ENCODE assay signal across 27 cellular contexts in the genomic region with DNA sequence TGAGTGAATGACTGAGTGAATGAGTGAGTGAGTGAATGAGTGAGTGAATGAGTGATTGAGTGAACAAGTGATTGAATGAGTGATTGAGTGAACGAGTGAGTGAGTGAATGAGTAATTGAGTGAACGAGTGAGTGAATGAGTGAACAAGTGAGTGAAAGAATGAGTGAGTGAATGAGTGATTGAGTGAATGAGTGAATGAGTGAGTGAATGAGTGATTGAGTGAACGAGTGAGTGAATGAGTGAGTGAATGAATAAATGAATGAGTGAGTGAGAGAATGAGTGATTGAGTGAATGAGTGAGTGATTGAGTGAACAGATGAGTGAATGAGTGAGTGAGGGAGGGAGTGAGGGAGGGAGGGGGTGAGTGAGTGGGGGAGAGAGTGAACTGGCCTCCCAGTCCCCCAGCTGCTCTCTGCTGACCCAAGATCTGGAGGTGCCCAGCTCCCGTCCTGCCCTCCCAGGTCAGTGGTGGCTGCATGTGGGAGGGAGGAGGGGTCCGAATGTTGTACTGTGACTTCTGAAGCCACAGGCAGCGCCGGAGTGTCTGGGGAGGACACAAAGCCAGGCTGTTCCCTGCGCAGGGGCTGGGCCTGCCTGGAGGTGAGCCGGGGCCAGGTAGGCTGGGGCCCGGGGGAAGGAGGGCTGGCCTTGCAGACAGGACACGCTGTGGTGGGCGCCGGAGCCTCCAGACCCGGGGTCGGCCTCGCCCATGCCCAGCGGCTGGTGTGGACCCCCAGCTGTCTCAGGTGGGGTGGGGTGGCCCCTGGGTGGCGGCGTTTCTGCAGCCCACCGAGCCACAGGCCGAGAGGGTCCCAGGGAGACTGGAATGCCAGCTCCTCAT. TPM values are rescaled to one million over a fixed set of nuclear protein-coding genes. Genes with fewer than 3 reads are reported as not detected.
A peak's percentile ranks its signal among the peaks of the same experiment; 100 is the strongest.
DNase-seq lines count a peak whose midpoint lies in the region; ATAC-seq, FAIRE-seq and TF ChIP-seq lines count a peak whose summit lies in the region.
"Had no signal": no experiment of that assay in that cellular context is flagged by ENCODE, and none has a peak within 500 bp of the region (broad histone marks: within the 10 kb centered on the region; RNA-seq: fewer than 3 reads in every experiment).

No MANE protein-coding gene starts in this region.

- in situ Hi-C loops in GM12878 (cut with MboI): no loop called here

- H3K36me3 ChIP-seq in HEK293 (ENCODE audit: control insufficient read depth in 2 of 2, insufficient read depth in 1 of 2, low read length in 2 of 2) (no peaks in the 10 kb centered on the region), GM12878 (ENCODE audit: control insufficient read depth in 2 of 2, insufficient read depth in 2 of 2, low read length in 1 of 2) (no peaks in the 10 kb centered on the region), trophoblast cell (ENCODE audit: control insufficient read depth in 1 of 2, insufficient read depth in 2 of 2, low read length in 2 of 2) (no peaks in the 10 kb centered on the region)
- H3K36me3 ChIP-seq: adrenal gland, breast epithelium, HAP-1, neural progenitor cell, vagina had no signal

- peak; percentile 29 for DNase-seq in NCI-H82 (lab: John Stamatoyannopoulos, UW)
- DNase-seq in NCI-H82 treated with DMSO at 0.1 percent for 48 hours (lab: John Stamatoyannopoulos, UW; ENCODE audit: unreplicated experiment): no peak
- DNase-seq in GM12878 (ENCODE audit: low read depth, low spot score): no peak
- no peak for DNase-seq in trophoblast cell
- no peak for DNase-seq in HT-29 (ENCODE audit: low spot score)
- no peak for DNase-seq in stimulated activated CD4-positive, alpha-beta T cell treated with anti-CD3 and anti-CD28 coated beads, Interleukin-2, amount 100 ng/mL, for 48 hours
- DNase-seq: ACHN; activated CD4-positive, alpha-beta T cell treated with anti-CD3 and anti-CD28 coated beads for 48 hours; activated CD8-positive, alpha-beta memory T cell treated with anti-CD3 and anti-CD28 coated beads, Interleukin-2, amount 50 U/mL, for 48 hours; activated effector memory CD4-positive, alpha-beta T cell treated with Interleukin-2 at 50 U/mL for 16 hours; adrenal gland; C1 segment of cervical spinal cord; DMS 273 treated with DMSO at 0.1 percent for 48 hours; immature natural killer cell; NCI-H1105 treated with DMSO at 0.1 percent for 48 hours; NCI-H2171 treated with DMSO at 0.1 percent for 48 hours; OCI-M1; SHP77 treated with DMSO at 0.1 percent for 48 hours; T-helper 1 cell had no signal

- WGBS in GM12878 (ENCODE audit: insufficient coverage, insufficient replicate concordance, low lambda C conversion rate, missing lambda C conversion rate): 52% methylated on average over 16 of the region's 21 CpGs
- WGBS in trophoblast cell (ENCODE audit: extremely low coverage, insufficient coverage, insufficient read length): 100% methylated on average over 3 of the region's 21 CpGs

- intact Hi-C loops in GM12878 (cut with micrococcal nuclease; ENCODE audit: unreplicated experiment): no loop called here

- peak overlapping the region; percentile 65 for H2BK120ac ChIP-seq in trophoblast cell (ENCODE audit: insufficient read depth, low read length, poor library complexity)

- H2BK5ac ChIP-seq in trophoblast cell (ENCODE audit: low read depth, low read length, poor library complexity): peak overlapping the region; percentile 38

- TF ChIP-seq CTCF in HEK293 (tag by site-specific recombination; IDR thresholded peaks at IDR 0.05) (no peak), GM12878 (IDR thresholded peaks at IDR 0.05 in 2 of 3, conservative IDR thresholded peaks at IDR 0.05 in 1 of 3; ENCODE audit: control insufficient read depth in 2 of 3, extremely low read depth in 1 of 3, insufficient read depth in 1 of 3, low read depth in 3 of 3, low read length in 3 of 3) (no peak)

- H3K4me1 ChIP-seq in HEK293 (ENCODE audit: control insufficient read depth, insufficient read depth, low read length) (peaks cover 3% of the 10 kb centered on the region; the same call in 1 of the 2 replicates), GM12878 (ENCODE audit: control insufficient read depth, insufficient read depth, low read length) (peaks cover 4% of the 10 kb centered on the region; the same call in 1 of the 2 replicates), trophoblast cell (ENCODE audit: control insufficient read depth in 1 of 2, insufficient read depth in 2 of 2, low read length in 2 of 2) (peaks cover 25 to 26% of the 10 kb centered on the region in 2 experiments)

- H4K12ac ChIP-seq in trophoblast cell (ENCODE audit: low read depth, low read length): no peak overlapping the region

- H3K9ac ChIP-seq in GM12878 (ENCODE audit: control insufficient read depth, insufficient read depth, low read length): peak overlapping the region; percentile 88; the same call in 1 of the 2 replicates
- no peak overlapping the region for H3K9ac ChIP-seq in trophoblast cell (ENCODE audit: low read length)
- H3K9ac ChIP-seq: neural progenitor cell had no signal

- H3K14ac ChIP-seq in trophoblast cell (ENCODE audit: low read length): peak overlapping the region; percentile 49

- no peak for TF ChIP-seq RAD21 in GM12878 (IDR thresholded peaks at IDR 0.05; ENCODE audit: insufficient read depth, low read depth, low read length)

- POLR2A ChIA-PET in HEK293 (lab: Yijun Ruan, JAX) (no interaction called here), GM12878 (lab: Charles Lee) (interaction anchor here (0.7 to 1.5 kb wide), 3 partner anchors 10 to 244 kb away, joined by 3 to 4 read pairs (median 3); no protein-coding TSS in a partner anchor)

- peak overlapping the region; percentile 50 for H4K8ac ChIP-seq in trophoblast cell (ENCODE audit: low read depth, low read length)

- H3K4me2 ChIP-seq in GM12878 (ENCODE audit: control insufficient read depth, insufficient read depth) (peak overlapping the region; percentile 58), trophoblast cell (ENCODE audit: low read length) (no peak overlapping the region)
- H3K4me2 ChIP-seq: neural progenitor cell had no signal

- H3K79me2 ChIP-seq in GM12878 (ENCODE audit: control insufficient read depth, insufficient read depth, low read length) (peaks cover 16% of the 10 kb centered on the region), trophoblast cell (ENCODE audit: control insufficient read depth, insufficient read depth, low read length, poor library complexity) (peaks cover 4% of the 10 kb centered on the region)

- peaks cover 32% of the 10 kb centered on the region for H3K79me1 ChIP-seq in trophoblast cell (ENCODE audit: low read length)

- peak overlapping the region; percentile 68 for H2BK12ac ChIP-seq in trophoblast cell (ENCODE audit: low read length)

- TF ChIP-seq EP300 in GM12878 (IDR thresholded peaks at IDR 0.05; ENCODE audit: borderline replicate concordance in 1 of 2, control insufficient read depth in 1 of 2, low read depth in 2 of 2, low read length in 2 of 2): no peak

- H2AFZ ChIP-seq in GM12878 (ENCODE audit: control insufficient read depth, low read depth, low read length): no peak overlapping the region
- no peak overlapping the region for H2AFZ ChIP-seq in trophoblast cell (ENCODE audit: insufficient read depth, low read length, poor library complexity)
- H2AFZ ChIP-seq: neural progenitor cell had no signal

- no peaks in the 10 kb centered on the region for H3K9me3 ChIP-seq in HEK293 (ENCODE audit: control insufficient read depth, insufficient read depth, low read depth, low read length)
- no peaks in the 10 kb centered on the region for H3K9me3 ChIP-seq in GM12878 (replicated peaks; ENCODE audit: control insufficient read depth, insufficient read depth, low read length)
- H3K9me3 ChIP-seq in trophoblast cell (ENCODE audit: insufficient read depth, low read depth, low read length): no peaks in the 10 kb centered on the region
- H3K9me3 ChIP-seq: adrenal gland, breast epithelium, mucosa of descending colon, vagina had no signal

- FAIRE-seq in GM12878 (lab: Jason Lieb, UNC): no peak
- FAIRE-seq: endothelial cell of umbilical vein had no signal

- peak overlapping the region; percentile 71 for H4K91ac ChIP-seq in trophoblast cell (ENCODE audit: low read depth, low read length)

- SMC1A ChIA-PET in GM12878 (lab: Charles Lee; ENCODE audit: uncharacterized antibody, unreplicated experiment): no interaction called here

- H3K27ac ChIP-seq in HEK293 (ENCODE audit: extremely low read depth, low read depth, low read length) (no peak overlapping the region), GM12878 (ENCODE audit: control insufficient read depth, insufficient read depth) (peak overlapping the region; percentile 87), trophoblast cell (ENCODE audit: low read depth, low read length) (no peak overlapping the region)
- H3K27ac ChIP-seq: adrenal gland, neural progenitor cell, vagina had no signal

- CTCF ChIA-PET in HEK293 (lab: Yijun Ruan, JAX): interaction anchor here (0.8 to 1.2 kb wide), 2 partner anchors 13 to 88 kb away, joined by 4 to 5 read pairs; no protein-coding TSS in a partner anchor
- CTCF ChIA-PET in GM12878 (lab: Yijun Ruan, JAX): no interaction called here

- no peak for TF ChIP-seq POLR2A in GM12878 (IDR thresholded peaks at IDR 0.05; ENCODE audit: low read depth, low read length)

- peak overlapping the region; percentile 64 for H2AK5ac ChIP-seq in trophoblast cell (ENCODE audit: low read length)

- RAD21 ChIA-PET in GM12878 (lab: Charles Lee; ENCODE audit: unreplicated experiment): no interaction called here

- ATAC-seq in GM12878 (peak; percentile 28), HG03025 (IDR thresholded peaks at IDR 0.05; ENCODE audit: low FRiP score, unreplicated experiment) (no peak)
- ATAC-seq: mucosa of descending colon had no signal

- peak overlapping the region; percentile 33 for H3K18ac ChIP-seq in trophoblast cell (ENCODE audit: low read length)

- BruUV-seq in GM12878 (replicated peaks; lab: Mats Ljungman, UMichigan): no TSS peak

- H3K27me3 ChIP-seq in GM12878 (replicated peaks in 1 of 2; ENCODE audit: control insufficient read depth in 2 of 2, insufficient read depth in 2 of 2, low read length in 1 of 2): no peaks in the 10 kb centered on the region
- H3K27me3 ChIP-seq in trophoblast cell (ENCODE audit: insufficient read depth, low read length): no peaks in the 10 kb centered on the region
- H3K27me3 ChIP-seq: adrenal gland, breast epithelium, neural progenitor cell, vagina had no signal

- no peak overlapping the region for H3K23ac ChIP-seq in trophoblast cell (ENCODE audit: low read length)

- H3K4ac ChIP-seq in trophoblast cell (ENCODE audit: low read depth, low read length): no peak overlapping the region

- H4K20me1 ChIP-seq in GM12878 (ENCODE audit: control insufficient read depth, insufficient read depth): no peaks in the 10 kb centered on the region

- H3K4me3 ChIP-seq in HEK293 (ENCODE audit: low read depth, low read length) (no peak overlapping the region), GM12878 (no peak overlapping the region), trophoblast cell (ENCODE audit: low read depth, low read length) (no peak overlapping the region)
- H3K4me3 ChIP-seq: adrenal gland, breast epithelium, HAP-1, mucosa of descending colon, neural progenitor cell, vagina had no signal

RNA-seq across cellular contexts. Expression of a gene that starts 17.8 kb away (rescaled TPM):
- 27.8 and 36.0 TPM in 2 replicates for total RNA-seq in GM12878 (2013; cell fraction: nucleolus; rRNA removed)
- total RNA-seq in GM12878 (2014; rRNA removed): 44.7 and 51.8 TPM in 2 replicates
- 11.0 and 11.9 TPM in 2 replicates for total RNA-seq in GM12878 (2014; rRNA removed; fragmentation: Illumina TruSeq; extraction: Trizol)
- 59.5 and 60.8 TPM in 2 replicates for total RNA-seq in GM12878 (2021)
- polyA plus RNA-seq in GM12878 (2011; ENCODE audit: low read depth): 6.5 TPM
- 8.6 and 12.4 TPM in 2 replicates for polyA plus RNA-seq in GM12878 (2011; rRNA removed)
- 31.3 and 38.2 TPM in 2 replicates for polyA plus RNA-seq in GM12878 (2011; cell fraction: cytosol; rRNA removed)
- 84.4 and 94.5 TPM in 2 replicates for polyA plus RNA-seq in GM12878 (2011; cell fraction: nucleus; rRNA removed)
- polyA plus RNA-seq in GM12878 (2012): 30.9 and 46.0 TPM in 2 replicates
- 2.2 and 6.2 TPM in 2 replicates for polyA plus RNA-seq in GM12878 (2014; fragmentation: Illumina TruSeq; extraction: Trizol)
- 1 to 10 TPM in 1 of 2 experiments, under 1 TPM in 1; 0.31 to 1.5 TPM for polyA plus RNA-seq in GM12878 (2014; fragmentation: Nextera tagmentation; extraction: Ambion mirVana)
- polyA plus RNA-seq in GM12878 (2014; rRNA removed): 57.0 and 57.8 TPM in 2 replicates
- polyA plus RNA-seq in GM12878 (2016; fragmentation: Nextera tagmentation; extraction: Ambion mirVana): 10 to 100 TPM; 12.4 to 34.3 TPM
- polyA minus RNA-seq in GM12878 (2011; rRNA and poly(A)+ RNA removed): 3.9 and 14.1 TPM in 2 replicates
- polyA minus RNA-seq in GM12878 (2011; cell fraction: cytosol; rRNA and poly(A)+ RNA removed): 14.2 and 18.4 TPM in 2 replicates
- polyA minus RNA-seq in GM12878 (2011; cell fraction: nucleus; rRNA and poly(A)+ RNA removed): 22.6 and 39.2 TPM in 2 replicates
- 66.6 and 72.8 TPM in 2 replicates for polyA plus RNA-seq in trophoblast cell (2013)
- 161 and 183 TPM in 2 replicates for total RNA-seq in HT-29 (2014; rRNA removed; shearing (Covaris generic))

RNA-seq across cellular contexts. Expression of a gene that starts 24.4 kb away (rescaled TPM):
- 19.9 and 22.8 TPM in 2 replicates for total RNA-seq in GM12878 (2013; cell fraction: nucleolus; rRNA removed)
- total RNA-seq in GM12878 (2014; rRNA removed) (37.9 and 49.5 TPM in 2 replicates), GM12878 (2014; rRNA removed; fragmentation: Illumina TruSeq; extraction: Trizol) (16.1 and 16.5 TPM in 2 replicates), GM12878 (2021) (40.6 and 48.1 TPM in 2 replicates)
- 17.3 TPM for polyA plus RNA-seq in GM12878 (2011; ENCODE audit: low read depth)
- polyA plus RNA-seq in GM12878 (2011; rRNA removed) (8.4 and 14.0 TPM in 2 replicates), GM12878 (2014; fragmentation: Illumina TruSeq; extraction: Trizol) (3.2 and 11.9 TPM in 2 replicates), GM12878 (2014; fragmentation: Nextera tagmentation; extraction: Ambion mirVana) (10 to 100 TPM in 1 of 2 experiments, 1 to 10 TPM in 1; 9.4 to 15.0 TPM), GM12878 (2014; rRNA removed) (35.7 and 45.0 TPM in 2 replicates), GM12878 (2016; fragmentation: Nextera tagmentation; extraction: Ambion mirVana) (100 to 1,000 TPM in 1 of 2 experiments, 10 to 100 TPM in 1; 97.0 to 111 TPM)
- 22.4 and 29.3 TPM in 2 replicates for polyA plus RNA-seq in GM12878 (2011; cell fraction: cytosol; rRNA removed)
- 40.8 and 53.1 TPM in 2 replicates for polyA plus RNA-seq in GM12878 (2011; cell fraction: nucleus; rRNA removed)
- polyA plus RNA-seq in GM12878 (2012): 33.5 and 34.5 TPM in 2 replicates
- polyA minus RNA-seq in GM12878 (2011; rRNA and poly(A)+ RNA removed): 5.8 and 7.4 TPM in 2 replicates
- 5.6 TPM in 2 replicates for polyA minus RNA-seq in GM12878 (2011; cell fraction: cytosol; rRNA and poly(A)+ RNA removed)
- polyA minus RNA-seq in GM12878 (2011; cell fraction: nucleus; rRNA and poly(A)+ RNA removed): 5.1 and 8.7 TPM in 2 replicates
- 42.2 and 46.8 TPM in 2 replicates for polyA plus RNA-seq in trophoblast cell (2013)
- total RNA-seq in HT-29 (2014; rRNA removed; shearing (Covaris generic)): 70.4 and 75.0 TPM in 2 replicates

RNA-seq across cellular contexts. Expression of a gene that starts 24.5 kb away (rescaled TPM):
- total RNA-seq in GM12878 (2013; cell fraction: nucleolus; rRNA removed): 43.7 and 49.4 TPM in 2 replicates
- total RNA-seq in GM12878 (2014; rRNA removed) (9.8 and 10.5 TPM in 2 replicates), GM12878 (2014; rRNA removed; fragmentation: Illumina TruSeq; extraction: Trizol) (3.3 and 3.7 TPM in 2 replicates), GM12878 (2021) (15.8 and 16.6 TPM in 2 replicates)
- 4.7 TPM for polyA plus RNA-seq in GM12878 (2011; ENCODE audit: low read depth)
- polyA plus RNA-seq in GM12878 (2011; rRNA removed) (2.2 and 5.2 TPM in 2 replicates), GM12878 (2014; fragmentation: Illumina TruSeq; extraction: Trizol) (0.79 and 4.3 TPM in 2 replicates), GM12878 (2014; fragmentation: Nextera tagmentation; extraction: Ambion mirVana) (under 1 TPM; 0.22 to 0.37 TPM), GM12878 (2014; rRNA removed) (8.0 and 9.7 TPM in 2 replicates), GM12878 (2016; fragmentation: Nextera tagmentation; extraction: Ambion mirVana) (10 to 100 TPM; 17.9 to 23.4 TPM)
- polyA plus RNA-seq in GM12878 (2011; cell fraction: cytosol; rRNA removed): 7.2 and 10.1 TPM in 2 replicates
- 18.2 and 19.7 TPM in 2 replicates for polyA plus RNA-seq in GM12878 (2011; cell fraction: nucleus; rRNA removed)
- polyA plus RNA-seq in GM12878 (2012): 12.4 and 15.1 TPM in 2 replicates
- 6.0 and 20.6 TPM in 2 replicates for polyA minus RNA-seq in GM12878 (2011; rRNA and poly(A)+ RNA removed)
- 3.6 and 4.7 TPM in 2 replicates for polyA minus RNA-seq in GM12878 (2011; cell fraction: cytosol; rRNA and poly(A)+ RNA removed)
- 3.4 and 4.7 TPM in 2 replicates for polyA minus RNA-seq in GM12878 (2011; cell fraction: nucleus; rRNA and poly(A)+ RNA removed)
- polyA plus RNA-seq in trophoblast cell (2013): 22.3 and 22.8 TPM in 2 replicates
- total RNA-seq in HT-29 (2014; rRNA removed; shearing (Covaris generic)): 17.9 and 27.1 TPM in 2 replicates
